13 cellular contexts compared by ENCODE assay signal in the genomic region with DNA sequence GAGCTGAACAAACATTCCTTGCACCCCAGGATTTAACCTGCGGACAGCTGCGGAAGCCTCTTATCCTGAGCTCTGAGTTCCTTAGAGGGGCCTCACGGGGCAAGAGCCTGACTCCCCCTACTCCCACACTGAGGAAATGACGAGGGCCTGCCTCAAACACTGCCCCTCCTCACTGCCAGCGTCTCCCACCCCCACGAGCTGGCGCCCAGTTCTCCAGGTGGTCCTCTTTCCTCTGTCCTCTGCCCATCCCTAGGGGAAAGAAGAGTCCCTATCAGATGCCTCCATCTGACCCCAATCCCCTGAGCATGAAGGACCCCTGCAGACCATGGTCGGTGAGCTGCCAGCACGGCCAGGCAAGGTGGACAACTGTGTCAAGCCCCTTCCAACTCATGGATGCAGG. TPM values are rescaled to one million over a fixed set of nuclear protein-coding genes. Genes with fewer than 3 reads are reported as not detected.
DNase-seq lines count a peak whose midpoint lies in the region; ATAC-seq and TF ChIP-seq lines count a peak whose summit lies in the region.
"Had no signal": no experiment of that assay in that cellular context is flagged by ENCODE, and none has a peak within 500 bp of the region (broad histone marks: within the 10 kb centered on the region; RNA-seq: fewer than 3 reads in every experiment).

No MANE protein-coding gene starts in this region.

- no peak overlapping the region for H3K56ac ChIP-seq in H9 (ENCODE audit: insufficient read length, low read depth, low read length)

- H3K36me3 ChIP-seq in right atrium auricular region (no peaks in the 10 kb centered on the region), neuronal stem cell (replicated peaks in 1 of 2; ENCODE audit: control insufficient read depth in 2 of 2, insufficient read depth in 2 of 2, low read length in 2 of 2) (no peaks in the 10 kb centered on the region), upper lobe of right lung (no peaks in the 10 kb centered on the region), gastrocnemius medialis (no peaks in the 10 kb centered on the region)

- H3K27me3 Mint-ChIP-seq in H9 (ENCODE audit: low read depth) = peaks cover 8% of the 10 kb centered on the region

- H3K4me3 Mint-ChIP-seq in H9 = no peak overlapping the region
- H3K4me3 Mint-ChIP-seq: CD8-positive, alpha-beta T cell had no signal

- H3K9me3 ChIP-seq in right atrium auricular region = no peaks in the 10 kb centered on the region
- H3K9me3 ChIP-seq in right cardiac atrium (ENCODE audit: control insufficient read depth, low read length) = no peaks in the 10 kb centered on the region
- H3K9me3 ChIP-seq in H9 (ENCODE audit: control insufficient read depth, low read depth, low read length) = no peaks in the 10 kb centered on the region
- no peaks in the 10 kb centered on the region for H3K9me3 ChIP-seq in neuronal stem cell (replicated peaks in 1 of 2; ENCODE audit: control insufficient read depth in 2 of 2, insufficient read depth in 1 of 2, low read depth in 1 of 2, low read length in 2 of 2)
- no peaks in the 10 kb centered on the region for H3K9me3 ChIP-seq in upper lobe of right lung
- H3K9me3 ChIP-seq in gastrocnemius medialis = no peaks in the 10 kb centered on the region

- H3K4ac ChIP-seq in H9 (ENCODE audit: low read depth, low read length) (no peak overlapping the region), neuronal stem cell (ENCODE audit: low read length) (no peak overlapping the region)

- H2AK5ac ChIP-seq in H9 (ENCODE audit: insufficient read length, low read length) (no peak overlapping the region), neuronal stem cell (ENCODE audit: low read depth, low read length) (peak overlapping the region; percentile 39)

- H4K91ac ChIP-seq in H9 (ENCODE audit: insufficient read length, low read depth, low read length) = no peak overlapping the region
- H4K91ac ChIP-seq in neuronal stem cell (ENCODE audit: low read depth, low read length, poor library complexity) = no peak overlapping the region

- H2BK12ac ChIP-seq in H9 (ENCODE audit: insufficient read length, low read depth, low read length) = no peak overlapping the region
- no peak overlapping the region for H2BK12ac ChIP-seq in neuronal stem cell (ENCODE audit: low read length)

- H2BK120ac ChIP-seq in H9 (ENCODE audit: low read depth, low read length, poor library complexity, severe bottlenecking) (no peak overlapping the region), neuronal stem cell (ENCODE audit: low read depth, low read length) (no peak overlapping the region)

- H3K27me3 ChIP-seq in right atrium auricular region = no peaks in the 10 kb centered on the region
- no peaks in the 10 kb centered on the region for H3K27me3 ChIP-seq in right cardiac atrium (ENCODE audit: control insufficient read depth, insufficient read depth)
- H3K27me3 ChIP-seq in H9 (ENCODE audit: insufficient read depth, low read length) = no peaks in the 10 kb centered on the region
- H3K27me3 ChIP-seq in neuronal stem cell (ENCODE audit: control insufficient read depth in 3 of 3, insufficient read depth in 3 of 3, low read depth in 1 of 3, low read length in 3 of 3) = peaks cover 0 to 13% (median 0%) of the 10 kb centered on the region in 3 experiments
- peaks cover 26% of the 10 kb centered on the region for H3K27me3 ChIP-seq in upper lobe of right lung
- H3K27me3 ChIP-seq in gastrocnemius medialis = no peaks in the 10 kb centered on the region

- H3K4me1 Mint-ChIP-seq in H9 = peaks cover 24 to 29% of the 10 kb centered on the region in 2 experiments

- H3K18ac ChIP-seq in H9 (ENCODE audit: insufficient read length, low read depth, low read length) (no peak overlapping the region), neuronal stem cell (ENCODE audit: low read length) (peak overlapping the region; percentile 55)

- H3K4me1 ChIP-seq in right atrium auricular region = peaks cover 0 to 5% of the 10 kb centered on the region in 2 donors
- no peaks in the 10 kb centered on the region for H3K4me1 ChIP-seq in right cardiac atrium (ENCODE audit: control insufficient read depth, insufficient read depth, low read length)
- H3K4me1 ChIP-seq in H9 (ENCODE audit: insufficient read depth, low read length) = peaks cover 4% of the 10 kb centered on the region; the same call in 1 of the 2 replicates
- H3K4me1 ChIP-seq in neuronal stem cell (ENCODE audit: control insufficient read depth in 2 of 2, insufficient read depth in 1 of 2, low read depth in 1 of 2, low read length in 2 of 2) = peaks cover 3 to 15% of the 10 kb centered on the region in 2 donors
- H3K4me1 ChIP-seq in upper lobe of right lung = no peaks in the 10 kb centered on the region
- peaks cover 11% of the 10 kb centered on the region in 2 donors for H3K4me1 ChIP-seq in gastrocnemius medialis

- H3K36me3 Mint-ChIP-seq in H9 (ENCODE audit: insufficient read depth in 1 of 3, low read depth in 3 of 3) = no peaks in the 10 kb centered on the region; a peak in 1 of 7 replicates
- H3K36me3 Mint-ChIP-seq: CD14-positive monocyte; CD8-positive, alpha-beta T cell had no signal

- H3K4me3 ChIP-seq in right atrium auricular region (no peak overlapping the region), right cardiac atrium (ENCODE audit: low read length) (no peak overlapping the region), neuronal stem cell (ENCODE audit: low read length in 2 of 2) (no peak overlapping the region), upper lobe of right lung (no peak overlapping the region), gastrocnemius medialis (no peak overlapping the region)

- DNase-seq in right atrium auricular region (ENCODE audit: low spot score) (peak; percentile 44), right cardiac atrium (no peak), H9 (peak; percentile 11), neuronal stem cell (ENCODE audit: low spot score) (no peak), upper lobe of right lung (peak; percentile 16), gastrocnemius medialis (no peak)
- DNase-seq: COR-L47, DND-41, GDM1 had no signal

- ATAC-seq in right cardiac atrium (no peak), upper lobe of right lung (no peak), GM19351 (IDR thresholded peaks at IDR 0.05; ENCODE audit: unreplicated experiment) (no peak), gastrocnemius medialis (no peak)
- ATAC-seq: CD8-positive, alpha-beta T cell; HepG2 had no signal

- no peak overlapping the region for H3T11ph ChIP-seq in H9 (ENCODE audit: low read length)

- WGBS in right cardiac atrium = 84% methylated on average over 9 of the region's 9 CpGs
- WGBS in H9 (ENCODE audit: extremely low coverage, insufficient read length, low lambda C conversion rate) = no CpG with 5 or more reads among the region's 9 CpGs
- WGBS in neuronal stem cell (ENCODE audit: extremely low coverage in 2 of 2, insufficient read length in 2 of 2, insufficient replicate concordance in 1 of 2), 2 donors = no CpG with 5 or more reads among the region's 9 CpGs

- H3K79me2 ChIP-seq in H9 (ENCODE audit: insufficient read depth, low read length) = no peaks in the 10 kb centered on the region

- H4K20me1 ChIP-seq in H9 (ENCODE audit: control insufficient read depth, insufficient read depth, insufficient read length) = no peaks in the 10 kb centered on the region

- H4K5ac ChIP-seq in H9 (ENCODE audit: insufficient read length, low read depth, low read length) = no peak overlapping the region

- no peak overlapping the region for H3K9ac ChIP-seq in H9 (ENCODE audit: extremely low read depth, insufficient read length, low read length)
- no peak overlapping the region for H3K9ac ChIP-seq in neuronal stem cell (ENCODE audit: low read depth, low read length, poor library complexity)

- no peak overlapping the region for H3K4me2 ChIP-seq in H9 (ENCODE audit: insufficient read depth, insufficient read length, low read length)
- H3K4me2 ChIP-seq in neuronal stem cell (ENCODE audit: insufficient read depth, low read length, poor library complexity, severe bottlenecking) = no peak overlapping the region

- H2BK5ac ChIP-seq in H9 (ENCODE audit: insufficient read length, low read length) = no peak overlapping the region
- H2BK5ac ChIP-seq in neuronal stem cell (ENCODE audit: low read length) = peak overlapping the region; percentile 40

- no peaks in the 10 kb centered on the region for H3K23me2 ChIP-seq in H9 (ENCODE audit: insufficient read length, low read depth, low read length, poor library complexity, severe bottlenecking)

- H2AFZ ChIP-seq in H9 (ENCODE audit: low read length) (no peak overlapping the region), neuronal stem cell (ENCODE audit: low read length) (no peak overlapping the region)

- 0 out of 5 replicates have a peak, but pooled peaks cover 0 to 2% of the 10 kb centered on the region in 2 experiments for H3K9me3 Mint-ChIP-seq in H9
- H3K9me3 Mint-ChIP-seq: CD8-positive, alpha-beta T cell had no signal

- in situ Hi-C loops in gastrocnemius medialis (cut with MboI; ENCODE audit: low sequenced_read_pairs in 4 of 4) = loop anchor here in 3 of 4 donors (5.0 to 25.0 kb wide), 4 partner anchors 111 to 289 kb away; no protein-coding TSS in a partner anchor

- H2BK15ac ChIP-seq in H9 (ENCODE audit: low read depth, low read length) (no peak overlapping the region), neuronal stem cell (ENCODE audit: low read length) (peak overlapping the region; percentile 74)

- no peak overlapping the region for H3K27ac ChIP-seq in right atrium auricular region
- no peak overlapping the region for H3K27ac ChIP-seq in right cardiac atrium (ENCODE audit: low read length)
- no peak overlapping the region for H3K27ac ChIP-seq in H9 (ENCODE audit: insufficient read length, low read depth, low read length)
- H3K27ac ChIP-seq in neuronal stem cell (replicated peaks; ENCODE audit: low read length) = no peak overlapping the region
- H3K27ac ChIP-seq in upper lobe of right lung = no peak overlapping the region
- H3K27ac ChIP-seq in gastrocnemius medialis = no peak overlapping the region

- intact Hi-C loops in right cardiac atrium (cut with DNase I) (loop anchor here in 2 of 4 donors (10.0 kb wide), 1 partner anchor 276 kb away; no protein-coding TSS in a partner anchor), upper lobe of right lung (cut with DNase I) (no loop called here), gastrocnemius medialis (cut with DNase I; ENCODE audit: low total_unique reads) (no loop called here)

- no peak overlapping the region for H2BK20ac ChIP-seq in H9 (ENCODE audit: low read depth, low read length, poor library complexity, severe bottlenecking)

- TF ChIP-seq CTCF in right atrium auricular region (IDR thresholded peaks at IDR 0.05) = no peak
- no peak for TF ChIP-seq CTCF in H9 (conservative IDR thresholded peaks at IDR 0.05)
- TF ChIP-seq CTCF in upper lobe of right lung (IDR thresholded peaks at IDR 0.05) = no peak
- TF ChIP-seq CTCF in gastrocnemius medialis (IDR thresholded peaks at IDR 0.05 in 4 of 5, conservative IDR thresholded peaks at IDR 0.05 in 1 of 5) = no peak

- peak overlapping the region in 1 of 3 experiments; percentile 55; a peak in 1 of 7 replicates for H3K27ac Mint-ChIP-seq in H9
- H3K27ac Mint-ChIP-seq: CD14-positive monocyte; CD8-positive, alpha-beta T cell had no signal

- no peak overlapping the region for H3K14ac ChIP-seq in H9 (ENCODE audit: insufficient read depth, low read length)
- H3K14ac ChIP-seq in neuronal stem cell (ENCODE audit: low read length) = no peak overlapping the region

- TF ChIP-seq POLR2A in gastrocnemius medialis (IDR thresholded peaks at IDR 0.05) = no peak

- no peak overlapping the region for H4K8ac ChIP-seq in H9 (replicated peaks; ENCODE audit: insufficient read length, low read depth, low read length)
- no peak overlapping the region for H4K8ac ChIP-seq in neuronal stem cell (ENCODE audit: low read depth, low read length)

- H3K23ac ChIP-seq in H9 (ENCODE audit: insufficient read length, low read depth, low read length) = no peak overlapping the region
- no peak overlapping the region for H3K23ac ChIP-seq in neuronal stem cell (ENCODE audit: low read depth, low read length, poor library complexity)

- H3K79me1 ChIP-seq in H9 (ENCODE audit: insufficient read depth, low read depth, low read length, poor library complexity, severe bottlenecking) = no peaks in the 10 kb centered on the region
- no peaks in the 10 kb centered on the region for H3K79me1 ChIP-seq in neuronal stem cell (ENCODE audit: low read depth, low read length)

RNA-seq across cellular contexts. Expression of gene CHST1, which starts 14.3 kb away (rescaled TPM):
- total RNA-seq in right atrium auricular region (1 to 10 TPM; 2.7 to 5.4 TPM), right cardiac atrium (1 to 10 TPM; 2.4 to 7.0 (median 3.3) TPM), H9 (2021) (0.39 and 0.57 TPM in 2 replicates), upper lobe of right lung (4.9 TPM), gastrocnemius medialis (1 to 10 TPM; 4.5 to 5.6 (median 5.0) TPM)
- polyA plus RNA-seq in right cardiac atrium = 2.7 TPM
- polyA plus RNA-seq in neuronal stem cell (2013, experiment 1 of 2) = 2.3 TPM
- 2.4 TPM for polyA plus RNA-seq in neuronal stem cell (2013, experiment 2 of 2)
- total RNA-seq: CD8-positive, alpha-beta T cell; HepG2 had no signal
- polyA plus RNA-seq: CD14-positive monocyte, HepG2 had no signal

Comparison
In these comparisons a context has a peak if more than half of its experiments do, and no peak if none do; other contexts are left out.
1. DNase-seq: peak in right atrium auricular region (single experiment), H9 (single experiment) and upper lobe of right lung (single experiment); none in right cardiac atrium (0 of 3), neuronal stem cell (single experiment) and gastrocnemius medialis (0 of 2).